ENCODE assay signal across 26 cellular contexts in the genomic region with DNA sequence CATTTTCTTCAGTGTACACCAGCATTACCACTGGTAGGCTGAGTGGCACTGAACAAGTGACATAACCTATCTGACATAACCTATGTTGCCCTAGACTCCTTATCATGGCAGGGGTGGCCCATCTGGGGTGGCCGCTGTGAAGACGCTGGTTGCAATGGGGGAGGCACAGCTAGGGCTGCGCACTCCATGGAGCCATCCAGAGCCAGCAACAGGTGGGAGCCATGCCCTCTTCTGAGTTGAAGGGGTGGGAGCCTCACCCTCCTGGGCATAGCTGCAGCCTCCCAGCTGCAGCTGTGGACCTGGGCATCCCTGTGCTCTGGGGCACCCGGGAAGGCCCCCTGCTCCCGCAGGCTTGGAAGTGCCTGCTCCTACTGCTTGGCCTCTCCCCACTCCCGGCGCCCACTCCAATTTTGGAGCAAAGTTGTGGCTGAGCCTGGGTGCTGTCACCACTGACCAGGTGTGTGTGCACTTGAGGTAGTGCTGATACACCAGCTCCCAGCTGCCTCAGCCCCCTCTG. TPM values are rescaled to one million over a fixed set of nuclear protein-coding genes. Genes with fewer than 3 reads are reported as not detected.
DNase-seq lines count a peak whose midpoint lies in the region; ATAC-seq, FAIRE-seq and TF ChIP-seq lines count a peak whose summit lies in the region.
"Had no signal": no experiment of that assay in that cellular context is flagged by ENCODE, and none has a peak within 500 bp of the region (broad histone marks: within the 10 kb centered on the region; RNA-seq: fewer than 3 reads in every experiment).

No MANE protein-coding gene starts in this region.

- H3K4ac ChIP-seq in H1 (replicated peaks; ENCODE audit: insufficient read length, low read depth, low read length) (no peak overlapping the region), neuronal stem cell (ENCODE audit: low read length) (no peak overlapping the region)

- no peak overlapping the region for H3K56ac ChIP-seq in H1 (replicated peaks; ENCODE audit: insufficient read length, low read depth, low read length)

- no peak overlapping the region for H2BK20ac ChIP-seq in H1 (ENCODE audit: low read length)

- H2AK5ac ChIP-seq in H1 (ENCODE audit: low read depth, low read length) (0 out of 2 replicates have a peak overlapping the region, but pooled peaks have one; percentile 56), neuronal stem cell (ENCODE audit: low read depth, low read length) (peak overlapping the region; percentile 5)

- H4K8ac ChIP-seq in H1 (ENCODE audit: extremely low read depth, insufficient read depth, low read length): no peak overlapping the region
- no peak overlapping the region for H4K8ac ChIP-seq in neuronal stem cell (ENCODE audit: low read depth, low read length)

- H3K23ac ChIP-seq in H1 (ENCODE audit: insufficient read length): no peak overlapping the region
- H3K23ac ChIP-seq in neuronal stem cell (ENCODE audit: low read depth, low read length, poor library complexity): no peak overlapping the region

- H2BK12ac ChIP-seq in H1 (ENCODE audit: low read depth, low read length): no peak overlapping the region
- peak overlapping the region; percentile 35 for H2BK12ac ChIP-seq in neuronal stem cell (ENCODE audit: low read length)

- H3K9ac ChIP-seq in H1 (replicated peaks in 1 of 4; ENCODE audit: extremely low read depth in 1 of 4, low read depth in 3 of 4, low read length in 3 of 4) (no peak overlapping the region), neuronal stem cell (ENCODE audit: low read depth, low read length, poor library complexity) (no peak overlapping the region)
- H3K9ac ChIP-seq: BLaER1 had no signal

- no peaks in the 10 kb centered on the region for H3K36me3 ChIP-seq in HEK293 (ENCODE audit: control insufficient read depth in 2 of 2, insufficient read depth in 1 of 2, low read length in 2 of 2)
- no peaks in the 10 kb centered on the region for H3K36me3 ChIP-seq in H1 (ENCODE audit: control insufficient read depth in 2 of 4, insufficient read depth in 4 of 4, low read length in 3 of 4)
- no peaks in the 10 kb centered on the region for H3K36me3 ChIP-seq in neuronal stem cell (replicated peaks in 1 of 2; ENCODE audit: control insufficient read depth in 2 of 2, insufficient read depth in 2 of 2, low read length in 2 of 2)
- no peaks in the 10 kb centered on the region for H3K36me3 ChIP-seq in upper lobe of right lung
- H3K36me3 ChIP-seq: BE2C, BLaER1 had no signal

- no peak overlapping the region for H2BK120ac ChIP-seq in H1 (replicated peaks; ENCODE audit: low read depth, low read length)
- no peak overlapping the region for H2BK120ac ChIP-seq in neuronal stem cell (ENCODE audit: low read depth, low read length)

- no peaks in the 10 kb centered on the region for H3K79me2 ChIP-seq in H1 (ENCODE audit: control insufficient read depth in 1 of 2, insufficient read depth in 2 of 2, low read length in 2 of 2)

- H3K27me3 ChIP-seq in H1 (replicated peaks in 1 of 4; ENCODE audit: control insufficient read depth in 3 of 4, extremely low read depth in 1 of 4, insufficient read depth in 3 of 4, low read length in 3 of 4) (no peaks in the 10 kb centered on the region), neuronal stem cell (ENCODE audit: control insufficient read depth in 3 of 3, insufficient read depth in 3 of 3, low read depth in 1 of 3, low read length in 3 of 3) (no peaks in the 10 kb centered on the region), upper lobe of right lung (no peaks in the 10 kb centered on the region)
- H3K27me3 ChIP-seq: BE2C, BLaER1 had no signal

- no peak overlapping the region for H2BK15ac ChIP-seq in H1 (ENCODE audit: low read length)
- H2BK15ac ChIP-seq in neuronal stem cell (ENCODE audit: low read length): no peak overlapping the region

- FAIRE-seq in H1 (lab: Jason Lieb, UNC): no peak
- FAIRE-seq: A204.1, GM12878, GM12892, GM18507 had no signal

- H3K4me1 ChIP-seq in HEK293 (ENCODE audit: control insufficient read depth, insufficient read depth, low read length) (no peaks in the 10 kb centered on the region), H1 (replicated peaks in 1 of 4; ENCODE audit: control insufficient read depth in 3 of 4, insufficient read depth in 4 of 4, low read length in 3 of 4) (peaks cover 0 to 10% (median 4%) of the 10 kb centered on the region in 4 experiments; a peak in 5 of 7 replicates), neuronal stem cell (ENCODE audit: control insufficient read depth in 2 of 2, insufficient read depth in 1 of 2, low read depth in 1 of 2, low read length in 2 of 2) (peaks cover 2% of the 10 kb centered on the region in 2 donors), upper lobe of right lung (peaks cover 8% of the 10 kb centered on the region)

- no peak for TF ChIP-seq RAD21 in H1 (IDR thresholded peaks at IDR 0.05 in 1 of 2, conservative IDR thresholded peaks at IDR 0.05 in 1 of 2; ENCODE audit: low read depth in 2 of 2, low read length in 2 of 2)

- CTCF ChIA-PET in HEK293 (lab: Yijun Ruan, JAX) (interaction anchor here (1.5 to 6.4 kb wide), 2 partner anchors 9 to 18 kb away, joined by 3 to 45 read pairs; no protein-coding TSS in a partner anchor), H1 (lab: Charles Lee; ENCODE audit: partially characterized antibody) (no interaction called here)

- H4K5ac ChIP-seq in H1 (ENCODE audit: insufficient read length, low read depth, low read length): no peak overlapping the region

- TF ChIP-seq POLR2A in H1 (IDR thresholded peaks at IDR 0.05; ENCODE audit: control extremely low read depth in 1 of 2, low read depth in 2 of 2, low read length in 2 of 2) (no peak), erythroblast (IDR thresholded peaks at IDR 0.05; ENCODE audit: low read length) (no peak)

- H3K14ac ChIP-seq in H1 (ENCODE audit: insufficient read length) (no peak overlapping the region), neuronal stem cell (ENCODE audit: low read length) (no peak overlapping the region)

- no peaks in the 10 kb centered on the region for H3K79me1 ChIP-seq in H1 (ENCODE audit: low read depth, low read length)
- no peaks in the 10 kb centered on the region for H3K79me1 ChIP-seq in neuronal stem cell (ENCODE audit: low read depth, low read length)

- no peak overlapping the region for H4K91ac ChIP-seq in H1 (replicated peaks; ENCODE audit: insufficient read length, low read length)
- H4K91ac ChIP-seq in neuronal stem cell (ENCODE audit: low read depth, low read length, poor library complexity): no peak overlapping the region

- peak; percentile 13 for ATAC-seq in upper lobe of right lung
- ATAC-seq: GM12878 had no signal

- H3K9me3 ChIP-seq in HEK293 (ENCODE audit: control insufficient read depth, insufficient read depth, low read depth, low read length) (no peaks in the 10 kb centered on the region), H1 (ENCODE audit: insufficient read depth in 2 of 2, low read depth in 1 of 2, low read length in 1 of 2) (peaks cover 2 to 6% of the 10 kb centered on the region in 2 experiments), neuronal stem cell (replicated peaks in 1 of 2; ENCODE audit: control insufficient read depth in 2 of 2, insufficient read depth in 1 of 2, low read depth in 1 of 2, low read length in 2 of 2) (peaks cover 0 to 2% of the 10 kb centered on the region in 2 donors), upper lobe of right lung (no peaks in the 10 kb centered on the region)

- TF ChIP-seq CTCF in HEK293 (tag by site-specific recombination; IDR thresholded peaks at IDR 0.05) (no peak), H1 (IDR thresholded peaks at IDR 0.05; ENCODE audit: control extremely low read depth in 1 of 3, insufficient read depth in 1 of 3, low read depth in 1 of 3, low read length in 3 of 3) (no peak), upper lobe of right lung (IDR thresholded peaks at IDR 0.05) (no peak)

- no peaks in the 10 kb centered on the region for H3K23me2 ChIP-seq in H1 (ENCODE audit: low read depth, low read length)

- H3K4me3 ChIP-seq in HEK293 (ENCODE audit: low read depth, low read length): no peak overlapping the region
- H3K4me3 ChIP-seq in H1 (ENCODE audit: extremely low read depth in 1 of 4, insufficient read depth in 2 of 4, low read depth in 3 of 4, low read length in 4 of 4): no peak overlapping the region
- peak overlapping the region in 1 of 2 donors; percentile 28 for H3K4me3 ChIP-seq in neuronal stem cell (ENCODE audit: low read length in 2 of 2)
- no peak overlapping the region for H3K4me3 ChIP-seq in upper lobe of right lung
- H3K4me3 ChIP-seq: BLaER1, GM12878 had no signal

- no peak overlapping the region for H3K4me2 ChIP-seq in H1 (ENCODE audit: insufficient read depth in 1 of 2, low read depth in 2 of 2, low read length in 2 of 2)
- no peak overlapping the region for H3K4me2 ChIP-seq in neuronal stem cell (ENCODE audit: insufficient read depth, low read length, poor library complexity, severe bottlenecking)
- H3K4me2 ChIP-seq: BLaER1 had no signal

- H3K27ac ChIP-seq in HEK293 (ENCODE audit: extremely low read depth, low read depth, low read length) (no peak overlapping the region), H1 (ENCODE audit: low read depth, low read length) (no peak overlapping the region), neuronal stem cell (replicated peaks; ENCODE audit: low read length) (no peak overlapping the region), upper lobe of right lung (no peak overlapping the region)
- H3K27ac ChIP-seq: BLaER1 had no signal

- intact Hi-C loops in upper lobe of right lung (cut with DNase I): no loop called here

- H3K18ac ChIP-seq in H1 (ENCODE audit: extremely low read depth, low read length) (no peak overlapping the region), neuronal stem cell (ENCODE audit: low read length) (no peak overlapping the region)

- H4K20me1 ChIP-seq in H1 (replicated peaks in 1 of 2; ENCODE audit: control insufficient read depth in 1 of 2, insufficient read depth in 2 of 2, low read length in 2 of 2): no peaks in the 10 kb centered on the region
- H4K20me1 ChIP-seq: BLaER1 had no signal

- DNase-seq in H1 (ENCODE audit: low read depth in 1 of 2, low spot score in 2 of 2): no peak
- no peak for DNase-seq in neuronal stem cell (ENCODE audit: low spot score)
- DNase-seq in upper lobe of right lung: no peak
- DNase-seq in occipital lobe (lab: John Stamatoyannopoulos, UW): no peak
- no peak for DNase-seq in erythroblast (lab: John Stamatoyannopoulos, UW)
- DNase-seq in MV-4-11 (lab: John Stamatoyannopoulos, UW): no peak
- DNase-seq: 8988T; ACHN; BE2C; C1 segment of cervical spinal cord; CD4-positive, alpha-beta memory T cell; CD4-positive, CD25-positive, alpha-beta regulatory T cell; CD8-positive, alpha-beta memory T cell; COR-L47; DMS 273 treated with DMSO at 0.1 percent for 48 hours; DMS153; DMS79; DND-41; EL; GDM1 had no signal

- H2AFZ ChIP-seq in H1 (ENCODE audit: low read length) (no peak overlapping the region), neuronal stem cell (ENCODE audit: low read length) (no peak overlapping the region)

- POLR2A ChIA-PET in HEK293 (lab: Yijun Ruan, JAX): no interaction called here
- POLR2A ChIA-PET in H1 (lab: Charles Lee; ENCODE audit: partially characterized antibody): no interaction called here

- no peak for TF ChIP-seq EP300 in H1 (IDR thresholded peaks at IDR 0.05; ENCODE audit: borderline replicate concordance in 1 of 2, low read depth in 2 of 2, low read length in 2 of 2)

- H2BK5ac ChIP-seq in H1 (ENCODE audit: low read depth, low read length): 0 out of 2 replicates have a peak overlapping the region, but pooled peaks have one; percentile 14
- no peak overlapping the region for H2BK5ac ChIP-seq in neuronal stem cell (ENCODE audit: low read length)

- WGBS in H1 (ENCODE audit: extremely low coverage in 1 of 2, insufficient coverage in 1 of 2, insufficient read length in 1 of 2, insufficient replicate concordance in 2 of 2, low coverage in 1 of 2, low lambda C conversion rate in 2 of 2, missing lambda C conversion rate in 1 of 2), 2 experiments: 92% methylated on average over 7 of the region's 7 CpGs; no CpG with 5 or more reads in 1 of the 2 experiments
- no CpG with 5 or more reads among the region's 7 CpGs for WGBS in neuronal stem cell (ENCODE audit: extremely low coverage in 2 of 2, insufficient read length in 2 of 2, insufficient replicate concordance in 1 of 2), 2 donors

RNA-seq across cellular contexts. Expression of gene NTPCR, which starts 52.4 kb away (rescaled TPM):
- 68.6 and 73.1 TPM in 2 replicates for total RNA-seq in H1 (2021; fragmentation: NEBNext Ultra II Directional; extraction: Animal tissue kit (Norgen Biotek cat#: 25700))
- polyA plus RNA-seq in H1 (2011; rRNA removed): 17.3 and 22.6 TPM in 2 replicates
- 27.6 TPM for polyA plus RNA-seq in H1 (2011; cell fraction: cytosol; rRNA removed)
- polyA plus RNA-seq in H1 (2011; cell fraction: nucleus; rRNA removed): 22.2 TPM
- 70.9 to 94.3 TPM (median 85.5 TPM) in 4 replicates for polyA plus RNA-seq in H1 (2012, experiment 1 of 2)
- polyA plus RNA-seq in H1 (2012, experiment 2 of 2): 50.5 TPM
- polyA plus RNA-seq in H1 (2013, experiment 1 of 2): 61.7 TPM
- 63.0 TPM for polyA plus RNA-seq in H1 (2013, experiment 2 of 2)
- polyA minus RNA-seq in H1 (2011; rRNA and poly(A)+ RNA removed): 23.6 and 28.6 TPM in 2 replicates
- polyA minus RNA-seq in H1 (2011; cell fraction: cytosol; rRNA and poly(A)+ RNA removed): 24.2 TPM
- 51.5 TPM for polyA minus RNA-seq in H1 (2011; cell fraction: nucleus; rRNA and poly(A)+ RNA removed)
- polyA plus RNA-seq in neuronal stem cell (2013, experiment 1 of 2): 63.6 TPM
- 65.4 TPM for polyA plus RNA-seq in neuronal stem cell (2013, experiment 2 of 2)
- total RNA-seq in upper lobe of right lung (28.7 TPM), occipital lobe (16.4 TPM)
